Comparison of ENCODE assay signal across 1 cellular context in the genomic region with DNA sequence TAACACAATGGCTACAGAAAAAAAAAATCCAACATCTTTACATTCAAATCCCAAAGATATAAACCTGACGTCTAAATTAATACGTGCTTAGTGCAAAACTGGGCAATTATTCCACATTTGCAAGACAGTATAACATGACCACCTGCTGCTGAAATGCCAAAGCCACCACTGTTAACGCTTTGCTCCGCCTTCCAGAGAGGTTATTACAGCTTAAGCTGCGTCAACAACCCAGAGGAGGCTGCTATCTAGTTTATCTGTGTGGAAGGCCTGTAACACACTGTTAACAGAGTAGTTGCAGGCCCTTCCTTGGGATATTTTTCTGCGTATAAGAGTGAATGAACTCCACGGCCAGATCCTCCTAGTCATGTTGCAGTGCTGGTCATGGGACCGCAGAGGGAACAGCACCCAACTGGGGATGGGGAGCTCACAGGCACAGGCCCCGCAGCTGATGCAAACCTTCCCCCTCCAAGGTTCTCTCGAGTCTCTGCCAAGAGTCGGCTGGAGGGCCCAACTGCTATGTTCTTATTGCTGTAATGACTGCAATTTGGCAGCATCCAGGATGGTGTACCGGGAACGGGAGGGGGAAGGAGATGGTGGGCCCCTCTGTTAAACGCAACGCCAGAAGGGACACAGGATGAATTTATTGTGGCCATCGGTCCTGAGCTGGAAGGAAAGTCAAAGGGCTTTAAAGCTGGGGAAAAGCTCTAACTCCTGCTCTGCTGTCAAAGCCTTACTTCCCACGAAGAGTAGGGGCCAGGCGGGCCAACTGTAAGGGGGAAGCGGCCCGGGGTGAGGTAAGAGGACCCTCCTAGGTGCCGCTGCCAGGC.
TF ChIP-seq lines count a peak whose summit lies in the region.

No MANE protein-coding gene starts in this region.

TF ChIP-seq in HepG2, 621 proteins besides CTCF, POLR2A, EP300 and RAD21 (continued from another document and continues in another):
- TF ChIP-seq, protein P1, sequence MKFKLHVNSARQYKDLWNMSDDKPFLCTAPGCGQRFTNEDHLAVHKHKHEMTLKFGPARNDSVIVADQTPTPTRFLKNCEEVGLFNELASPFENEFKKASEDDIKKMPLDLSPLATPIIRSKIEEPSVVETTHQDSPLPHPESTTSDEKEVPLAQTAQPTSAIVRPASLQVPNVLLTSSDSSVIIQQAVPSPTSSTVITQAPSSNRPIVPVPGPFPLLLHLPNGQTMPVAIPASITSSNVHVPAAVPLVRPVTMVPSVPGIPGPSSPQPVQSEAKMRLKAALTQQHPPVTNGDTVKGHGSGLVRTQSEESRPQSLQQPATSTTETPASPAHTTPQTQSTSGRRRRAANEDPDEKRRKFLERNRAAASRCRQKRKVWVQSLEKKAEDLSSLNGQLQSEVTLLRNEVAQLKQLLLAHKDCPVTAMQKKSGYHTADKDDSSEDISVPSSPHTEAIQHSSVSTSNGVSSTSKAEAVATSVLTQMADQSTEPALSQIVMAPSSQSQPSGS (CRISPR knock-in tag; IDR thresholded peaks at IDR 0.05) = peak; percentile 50; the same call in 1 of the 2 replicates
- TF ChIP-seq ZNF451 (CRISPR knock-in tag; IDR thresholded peaks at IDR 0.05) (no peak; the same call in 1 of the 2 replicates), ZNF850 (CRISPR knock-in tag; conservative IDR thresholded peaks at IDR 0.05) (no peak), ZFP36L2 (CRISPR knock-in tag; IDR thresholded peaks at IDR 0.05) (no peak), DR1 (CRISPR knock-in tag; IDR thresholded peaks at IDR 0.05) (no peak; the same call in 1 of the 2 replicates), ZNF138 (CRISPR knock-in tag; IDR thresholded peaks at IDR 0.05; ENCODE audit: low read depth) (no peak), ZNF788 (CRISPR knock-in tag; IDR thresholded peaks at IDR 0.05; ENCODE audit: borderline replicate concordance) (no peak), SIN3A (IDR thresholded peaks at IDR 0.05; ENCODE audit: borderline replicate concordance, low read depth, low read length) (0 out of 2 replicates have a peak, but pooled peaks have one; percentile 7), ZNF207 (IDR thresholded peaks at IDR 0.05; ENCODE audit: borderline replicate concordance) (no peak), ZNF101 (CRISPR knock-in tag; IDR thresholded peaks at IDR 0.05; ENCODE audit: borderline replicate concordance, low read depth) (no peak), CENPT (CRISPR knock-in tag; IDR thresholded peaks at IDR 0.05; ENCODE audit: low read depth) (no peak), ZNF577 (CRISPR knock-in tag; IDR thresholded peaks at IDR 0.05; ENCODE audit: borderline replicate concordance, low read depth) (0 out of 2 replicates have a peak, but pooled peaks have one; percentile 65), SMYD3 (CRISPR knock-in tag; IDR thresholded peaks at IDR 0.05) (no peak), RFX5 (IDR thresholded peaks at IDR 0.05; ENCODE audit: low read depth, low read length) (no peak), KDM5B (CRISPR knock-in tag; IDR thresholded peaks at IDR 0.05; ENCODE audit: borderline replicate concordance) (no peak; the same call in 1 of the 2 replicates), YEATS4 (CRISPR knock-in tag; IDR thresholded peaks at IDR 0.05; ENCODE audit: borderline replicate concordance) (no peak), SIX4 (CRISPR knock-in tag; IDR thresholded peaks at IDR 0.05) (0 out of 2 replicates have a peak, but pooled peaks have one; percentile 29), ZNF235 (CRISPR knock-in tag; IDR thresholded peaks at IDR 0.05; ENCODE audit: borderline replicate concordance) (no peak; the same call in 1 of the 2 replicates), CREB1 (IDR thresholded peaks at IDR 0.05) (no peak), CREB1 (CRISPR knock-in tag; IDR thresholded peaks at IDR 0.05) (no peak), NFE2L1 (CRISPR knock-in tag; IDR thresholded peaks at IDR 0.05; ENCODE audit: borderline replicate concordance) (no peak), RCOR2 (CRISPR knock-in tag; IDR thresholded peaks at IDR 0.05) (peak; percentile 54; the same call in 1 of the 2 replicates), NFYC (CRISPR knock-in tag; IDR thresholded peaks at IDR 0.05) (no peak), ZNF781 (CRISPR knock-in tag; IDR thresholded peaks at IDR 0.05; ENCODE audit: borderline replicate concordance, not compliant biosample characterization) (peak; percentile 52), ZNF879 (CRISPR knock-in tag; IDR thresholded peaks at IDR 0.05) (no peak), ZNF180 (CRISPR knock-in tag; IDR thresholded peaks at IDR 0.05; ENCODE audit: borderline replicate concordance, low read depth) (no peak), GTF3A (CRISPR knock-in tag; conservative IDR thresholded peaks at IDR 0.05) (0 out of 2 replicates have a peak, but pooled peaks have one; percentile 14), NAIF1 (CRISPR knock-in tag; IDR thresholded peaks at IDR 0.05; ENCODE audit: borderline replicate concordance) (peak; percentile 56; the same call in 1 of the 2 replicates), ZNF558 (CRISPR knock-in tag; IDR thresholded peaks at IDR 0.05; ENCODE audit: borderline replicate concordance) (no peak), ZNF205 (CRISPR knock-in tag; IDR thresholded peaks at IDR 0.05) (no peak), ZFP90 (CRISPR knock-in tag; IDR thresholded peaks at IDR 0.05; ENCODE audit: borderline replicate concordance) (0 out of 2 replicates have a peak, but pooled peaks have one; percentile 5), MAFG (CRISPR knock-in tag; IDR thresholded peaks at IDR 0.05) (0 out of 2 replicates have a peak, but pooled peaks have one; percentile 12), ZNF543 (CRISPR knock-in tag; IDR thresholded peaks at IDR 0.05) (no peak), ZMYM3 (CRISPR knock-in tag; IDR thresholded peaks at IDR 0.05) (0 out of 2 replicates have a peak, but pooled peaks have one; percentile 27)
- TF ChIP-seq, protein P2, sequence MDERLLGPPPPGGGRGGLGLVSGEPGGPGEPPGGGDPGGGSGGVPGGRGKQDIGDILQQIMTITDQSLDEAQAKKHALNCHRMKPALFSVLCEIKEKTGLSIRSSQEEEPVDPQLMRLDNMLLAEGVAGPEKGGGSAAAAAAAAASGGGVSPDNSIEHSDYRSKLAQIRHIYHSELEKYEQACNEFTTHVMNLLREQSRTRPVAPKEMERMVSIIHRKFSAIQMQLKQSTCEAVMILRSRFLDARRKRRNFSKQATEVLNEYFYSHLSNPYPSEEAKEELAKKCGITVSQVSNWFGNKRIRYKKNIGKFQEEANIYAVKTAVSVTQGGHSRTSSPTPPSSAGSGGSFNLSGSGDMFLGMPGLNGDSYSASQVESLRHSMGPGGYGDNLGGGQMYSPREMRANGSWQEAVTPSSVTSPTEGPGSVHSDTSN (CRISPR knock-in tag; IDR thresholded peaks at IDR 0.05) = no peak
- TF ChIP-seq, protein P3, sequence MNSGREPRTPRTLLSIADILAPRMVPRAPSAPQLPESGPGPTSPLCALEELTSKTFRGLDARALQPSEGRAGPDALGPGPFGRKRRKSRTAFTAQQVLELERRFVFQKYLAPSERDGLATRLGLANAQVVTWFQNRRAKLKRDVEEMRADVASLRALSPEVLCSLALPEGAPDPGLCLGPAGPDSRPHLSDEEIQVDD (CRISPR knock-in tag; IDR thresholded peaks at IDR 0.05; ENCODE audit: borderline replicate concordance) = no peak
- TF ChIP-seq, protein P4, sequence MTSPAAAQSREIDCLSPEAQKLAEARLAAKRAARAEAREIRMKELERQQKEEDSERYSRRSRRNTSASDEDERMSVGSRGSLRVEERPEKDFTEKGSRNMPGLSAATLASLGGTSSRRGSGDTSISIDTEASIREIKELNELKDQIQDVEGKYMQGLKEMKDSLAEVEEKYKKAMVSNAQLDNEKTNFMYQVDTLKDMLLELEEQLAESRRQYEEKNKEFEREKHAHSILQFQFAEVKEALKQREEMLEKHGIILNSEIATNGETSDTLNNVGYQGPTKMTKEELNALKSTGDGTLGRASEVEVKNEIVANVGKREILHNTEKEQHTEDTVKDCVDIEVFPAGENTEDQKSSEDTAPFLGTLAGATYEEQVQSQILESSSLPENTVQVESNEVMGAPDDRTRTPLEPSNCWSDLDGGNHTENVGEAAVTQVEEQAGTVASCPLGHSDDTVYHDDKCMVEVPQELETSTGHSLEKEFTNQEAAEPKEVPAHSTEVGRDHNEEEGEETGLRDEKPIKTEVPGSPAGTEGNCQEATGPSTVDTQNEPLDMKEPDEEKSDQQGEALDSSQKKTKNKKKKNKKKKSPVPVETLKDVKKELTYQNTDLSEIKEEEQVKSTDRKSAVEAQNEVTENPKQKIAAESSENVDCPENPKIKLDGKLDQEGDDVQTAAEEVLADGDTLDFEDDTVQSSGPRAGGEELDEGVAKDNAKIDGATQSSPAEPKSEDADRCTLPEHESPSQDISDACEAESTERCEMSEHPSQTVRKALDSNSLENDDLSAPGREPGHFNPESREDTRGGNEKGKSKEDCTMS (CRISPR knock-in tag; conservative IDR thresholded peaks at IDR 0.05) = no peak
- TF ChIP-seq, protein P5, sequence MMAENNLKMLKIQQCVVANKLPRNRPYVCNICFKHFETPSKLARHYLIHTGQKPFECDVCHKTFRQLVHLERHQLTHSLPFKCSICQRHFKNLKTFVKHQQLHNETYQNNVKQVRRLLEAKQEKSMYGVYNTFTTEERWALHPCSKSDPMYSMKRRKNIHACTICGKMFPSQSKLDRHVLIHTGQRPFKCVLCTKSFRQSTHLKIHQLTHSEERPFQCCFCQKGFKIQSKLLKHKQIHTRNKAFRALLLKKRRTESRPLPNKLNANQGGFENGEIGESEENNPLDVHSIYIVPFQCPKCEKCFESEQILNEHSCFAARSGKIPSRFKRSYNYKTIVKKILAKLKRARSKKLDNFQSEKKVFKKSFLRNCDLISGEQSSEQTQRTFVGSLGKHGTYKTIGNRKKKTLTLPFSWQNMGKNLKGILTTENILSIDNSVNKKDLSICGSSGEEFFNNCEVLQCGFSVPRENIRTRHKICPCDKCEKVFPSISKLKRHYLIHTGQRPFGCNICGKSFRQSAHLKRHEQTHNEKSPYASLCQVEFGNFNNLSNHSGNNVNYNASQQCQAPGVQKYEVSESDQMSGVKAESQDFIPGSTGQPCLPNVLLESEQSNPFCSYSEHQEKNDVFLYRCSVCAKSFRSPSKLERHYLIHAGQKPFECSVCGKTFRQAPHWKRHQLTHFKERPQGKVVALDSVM (CRISPR knock-in tag; IDR thresholded peaks at IDR 0.05) = no peak
- TF ChIP-seq, protein P6, sequence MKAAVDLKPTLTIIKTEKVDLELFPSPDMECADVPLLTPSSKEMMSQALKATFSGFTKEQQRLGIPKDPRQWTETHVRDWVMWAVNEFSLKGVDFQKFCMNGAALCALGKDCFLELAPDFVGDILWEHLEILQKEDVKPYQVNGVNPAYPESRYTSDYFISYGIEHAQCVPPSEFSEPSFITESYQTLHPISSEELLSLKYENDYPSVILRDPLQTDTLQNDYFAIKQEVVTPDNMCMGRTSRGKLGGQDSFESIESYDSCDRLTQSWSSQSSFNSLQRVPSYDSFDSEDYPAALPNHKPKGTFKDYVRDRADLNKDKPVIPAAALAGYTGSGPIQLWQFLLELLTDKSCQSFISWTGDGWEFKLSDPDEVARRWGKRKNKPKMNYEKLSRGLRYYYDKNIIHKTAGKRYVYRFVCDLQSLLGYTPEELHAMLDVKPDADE (CRISPR knock-in tag; IDR thresholded peaks at IDR 0.05) = no peak
- TF ChIP-seq, protein P7, sequence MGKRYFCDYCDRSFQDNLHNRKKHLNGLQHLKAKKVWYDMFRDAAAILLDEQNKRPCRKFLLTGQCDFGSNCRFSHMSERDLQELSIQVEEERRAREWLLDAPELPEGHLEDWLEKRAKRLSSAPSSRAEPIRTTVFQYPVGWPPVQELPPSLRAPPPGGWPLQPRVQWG (CRISPR knock-in tag; IDR thresholded peaks at IDR 0.05; ENCODE audit: borderline replicate concordance, low read depth) = no peak
- TF ChIP-seq, protein P8, sequence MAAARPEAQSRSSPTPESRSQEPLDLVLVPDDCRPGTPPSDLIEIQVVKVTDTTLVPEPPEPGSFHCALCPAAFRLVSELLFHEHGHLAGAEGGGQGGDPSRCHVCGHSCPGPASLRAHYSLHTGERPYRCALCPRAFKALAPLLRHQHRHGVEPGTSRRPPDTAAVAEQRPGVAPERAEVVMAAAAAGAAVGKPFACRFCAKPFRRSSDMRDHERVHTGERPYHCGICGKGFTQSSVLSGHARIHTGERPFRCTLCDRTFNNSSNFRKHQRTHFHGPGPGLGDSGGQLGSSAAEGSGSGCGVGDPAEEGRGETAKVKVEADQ (CRISPR knock-in tag; IDR thresholded peaks at IDR 0.05; ENCODE audit: borderline replicate concordance) = no peak; the same call in 1 of the 2 replicates
- TF ChIP-seq, protein P9, sequence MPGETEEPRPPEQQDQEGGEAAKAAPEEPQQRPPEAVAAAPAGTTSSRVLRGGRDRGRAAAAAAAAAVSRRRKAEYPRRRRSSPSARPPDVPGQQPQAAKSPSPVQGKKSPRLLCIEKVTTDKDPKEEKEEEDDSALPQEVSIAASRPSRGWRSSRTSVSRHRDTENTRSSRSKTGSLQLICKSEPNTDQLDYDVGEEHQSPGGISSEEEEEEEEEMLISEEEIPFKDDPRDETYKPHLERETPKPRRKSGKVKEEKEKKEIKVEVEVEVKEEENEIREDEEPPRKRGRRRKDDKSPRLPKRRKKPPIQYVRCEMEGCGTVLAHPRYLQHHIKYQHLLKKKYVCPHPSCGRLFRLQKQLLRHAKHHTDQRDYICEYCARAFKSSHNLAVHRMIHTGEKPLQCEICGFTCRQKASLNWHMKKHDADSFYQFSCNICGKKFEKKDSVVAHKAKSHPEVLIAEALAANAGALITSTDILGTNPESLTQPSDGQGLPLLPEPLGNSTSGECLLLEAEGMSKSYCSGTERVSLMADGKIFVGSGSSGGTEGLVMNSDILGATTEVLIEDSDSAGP (CRISPR knock-in tag; IDR thresholded peaks at IDR 0.05; ENCODE audit: borderline replicate concordance) = 0 out of 2 replicates have a peak, but pooled peaks have one; percentile 6
- TF ChIP-seq, protein P10, sequence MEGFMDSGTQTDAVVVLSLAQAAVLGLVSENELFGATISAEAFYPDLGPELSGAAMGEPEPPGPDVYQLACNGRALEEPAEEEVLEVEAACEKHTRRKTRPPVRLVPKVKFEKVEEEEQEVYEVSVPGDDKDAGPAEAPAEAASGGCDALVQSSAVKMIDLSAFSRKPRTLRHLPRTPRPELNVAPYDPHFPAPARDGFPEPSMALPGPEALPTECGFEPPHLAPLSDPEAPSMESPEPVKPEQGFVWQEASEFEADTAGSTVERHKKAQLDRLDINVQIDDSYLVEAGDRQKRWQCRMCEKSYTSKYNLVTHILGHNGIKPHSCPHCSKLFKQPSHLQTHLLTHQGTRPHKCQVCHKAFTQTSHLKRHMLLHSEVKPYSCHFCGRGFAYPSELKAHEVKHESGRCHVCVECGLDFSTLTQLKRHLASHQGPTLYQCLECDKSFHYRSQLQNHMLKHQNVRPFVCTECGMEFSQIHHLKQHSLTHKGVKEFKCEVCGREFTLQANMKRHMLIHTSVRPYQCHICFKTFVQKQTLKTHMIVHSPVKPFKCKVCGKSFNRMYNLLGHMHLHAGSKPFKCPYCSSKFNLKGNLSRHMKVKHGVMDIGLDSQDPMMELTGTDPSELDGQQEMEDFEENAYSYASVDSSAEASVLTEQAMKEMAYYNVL (CRISPR knock-in tag; IDR thresholded peaks at IDR 0.05; ENCODE audit: borderline replicate concordance) = no peak; the same call in 1 of the 2 replicates
- TF ChIP-seq, protein P11, sequence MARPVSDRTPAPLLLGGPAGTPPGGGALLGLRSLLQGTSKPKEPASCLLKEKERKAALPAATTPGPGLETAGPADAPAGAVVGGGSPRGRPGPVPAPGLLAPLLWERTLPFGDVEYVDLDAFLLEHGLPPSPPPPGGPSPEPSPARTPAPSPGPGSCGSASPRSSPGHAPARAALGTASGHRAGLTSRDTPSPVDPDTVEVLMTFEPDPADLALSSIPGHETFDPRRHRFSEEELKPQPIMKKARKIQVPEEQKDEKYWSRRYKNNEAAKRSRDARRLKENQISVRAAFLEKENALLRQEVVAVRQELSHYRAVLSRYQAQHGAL (CRISPR knock-in tag; IDR thresholded peaks at IDR 0.05; ENCODE audit: not compliant biosample characterization) = no peak
